In genomic region chr5:67215592-67216471, GRCh38 we compare ENCODE assay signal across 8 cellular contexts. TPM values are rescaled to one million over a fixed set of nuclear protein-coding genes. Genes with fewer than 3 reads are reported as not detected.
DNase-seq lines count a peak whose midpoint lies in the region; ATAC-seq and TF ChIP-seq lines count a peak whose summit lies in the region.

No MANE protein-coding gene starts in this region.

- H3K79me2 ChIP-seq in smooth muscle cell (ENCODE audit: low read depth): no peaks in the 10 kb centered on the region

- H3F3A ChIP-seq in smooth muscle cell (ENCODE audit: low read depth): no peaks in the 10 kb centered on the region

- H3K27ac ChIP-seq in smooth muscle cell (ENCODE audit: low read depth): no peak overlapping the region

- H2AFZ ChIP-seq in smooth muscle cell (ENCODE audit: low read depth): peak overlapping the region; percentile 91

- no peaks in the 10 kb centered on the region for H4K20me1 ChIP-seq in smooth muscle cell (ENCODE audit: low read depth)

- no peaks in the 10 kb centered on the region for H3K36me3 ChIP-seq in smooth muscle cell (ENCODE audit: low read depth)

- no peak for TF ChIP-seq CTCF in smooth muscle cell (IDR thresholded peaks at IDR 0.05; ENCODE audit: borderline replicate concordance, insufficient read depth, poor library complexity, severe bottlenecking)

- peaks cover 25% of the 10 kb centered on the region for H3K27me3 ChIP-seq in smooth muscle cell (ENCODE audit: low read depth)

- intact Hi-C loops in left cardiac atrium (cut with DNase I): no loop called here

- ATAC-seq in GM18909 (IDR thresholded peaks at IDR 0.05; ENCODE audit: poor library complexity, unreplicated experiment): peak; percentile 100
- peak; percentile 99 for ATAC-seq in HG03064 (IDR thresholded peaks at IDR 0.05; ENCODE audit: low read depth, unreplicated experiment)
- ATAC-seq in left cardiac atrium: peak; percentile 94 to 97

- 52% methylated on average over 17 of the region's 17 CpGs for WGBS in smooth muscle cell (ENCODE audit: low lambda C conversion rate)

- DNase-seq in SHP77 (lab: John Stamatoyannopoulos, UW): peak; percentile 50 to 72
- DNase-seq in activated gamma-delta T cell (lab: John Stamatoyannopoulos, UW): peak; percentile 28
- DNase-seq in left cardiac atrium: peak; percentile 87
- DNase-seq in smooth muscle cell (lab: John Stamatoyannopoulos, UW; ENCODE audit: unreplicated experiment): no peak
- DNase-seq in D341Med (ENCODE audit: low spot score): no peak
- no peak for DNase-seq in glomerular visceral epithelial cell (ENCODE audit: extremely low spot score)

- peak overlapping the region; percentile 23 for H3K4me3 ChIP-seq in smooth muscle cell

- H3K9ac ChIP-seq in smooth muscle cell (ENCODE audit: low read depth): no peak overlapping the region

- no peaks in the 10 kb centered on the region for H3K4me1 ChIP-seq in smooth muscle cell (ENCODE audit: low read depth)

- H3K9me3 ChIP-seq in smooth muscle cell (replicated peaks; ENCODE audit: low read depth): no peaks in the 10 kb centered on the region

- H3K4me2 ChIP-seq in smooth muscle cell: peak overlapping the region; percentile 74

RNA-seq across cellular contexts. Expression of gene CD180, which starts 19.2 kb away (rescaled TPM):
- total RNA-seq in left cardiac atrium (1 to 10 TPM in 1 of 2 donors, under 1 TPM in 1; 0.68 to 1.6 TPM), smooth muscle cell (not detected in 2 replicates)
- polyA plus RNA-seq in smooth muscle cell: not detected in 2 replicates

Comparison
In these comparisons a context has a peak if more than half of its experiments do, and no peak if none do; other contexts are left out.
1. DNase-seq: peak in SHP77 (2 of 2), activated gamma-delta T cell (single experiment) and left cardiac atrium (single experiment); none in smooth muscle cell (single experiment), D341Med (single experiment) and glomerular visceral epithelial cell (single experiment).
2. Peak in every context shown above with its lines, with median percentiles within 50 percentile points of each other: ATAC-seq.